Comparison of ENCODE assay signal across 1 cellular context in genomic region chr14:20855652-20856291, GRCh38.
TF ChIP-seq lines count a peak whose summit lies in the region.

No MANE protein-coding gene starts in this region.

TF ChIP-seq in HepG2, 621 proteins besides CTCF, POLR2A, EP300 and RAD21 (continued from another document and continues in another):
- no peak for TF ChIP-seq ZNF646 (CRISPR knock-in tag; IDR thresholded peaks at IDR 0.05)
- no peak for TF ChIP-seq ZBTB38 (CRISPR knock-in tag; IDR thresholded peaks at IDR 0.05)
- TF ChIP-seq ZBTB33 (CRISPR knock-in tag; IDR thresholded peaks at IDR 0.05), result no peak
- no peak for TF ChIP-seq IRX3 (CRISPR knock-in tag; IDR thresholded peaks at IDR 0.05; ENCODE audit: borderline replicate concordance, low read depth)
- TF ChIP-seq ARID4A (CRISPR knock-in tag; IDR thresholded peaks at IDR 0.05; ENCODE audit: borderline replicate concordance), result 0 out of 2 replicates have a peak, but pooled peaks have one; percentile 39
- TF ChIP-seq WIZ (CRISPR knock-in tag; IDR thresholded peaks at IDR 0.05), result no peak
- TF ChIP-seq ARHGAP35 (CRISPR knock-in tag; IDR thresholded peaks at IDR 0.05; ENCODE audit: borderline replicate concordance), result no peak
- no peak for TF ChIP-seq KAT2B (IDR thresholded peaks at IDR 0.05; ENCODE audit: borderline replicate concordance, low read depth, low read length)
- no peak for TF ChIP-seq REL (CRISPR knock-in tag; conservative IDR thresholded peaks at IDR 0.05)
- TF ChIP-seq ZNF589 (CRISPR knock-in tag; conservative IDR thresholded peaks at IDR 0.05), result no peak
- TF ChIP-seq CREB1 (IDR thresholded peaks at IDR 0.05), result no peak
- no peak for TF ChIP-seq CREB1 (CRISPR knock-in tag; IDR thresholded peaks at IDR 0.05)
- TF ChIP-seq ZNF530 (CRISPR knock-in tag; IDR thresholded peaks at IDR 0.05; ENCODE audit: low read depth), result no peak
- no peak for TF ChIP-seq MTA3 (CRISPR knock-in tag; IDR thresholded peaks at IDR 0.05)
- TF ChIP-seq ZNF446 (CRISPR knock-in tag; IDR thresholded peaks at IDR 0.05), result no peak
- TF ChIP-seq ZNF143 (CRISPR knock-in tag; IDR thresholded peaks at IDR 0.05), result no peak
- TF ChIP-seq KDM2A (CRISPR knock-in tag; IDR thresholded peaks at IDR 0.05; ENCODE audit: borderline replicate concordance, low read depth), result no peak
- no peak for TF ChIP-seq GLI4 (CRISPR knock-in tag; IDR thresholded peaks at IDR 0.05; ENCODE audit: borderline replicate concordance)
- no peak for TF ChIP-seq BATF2 (CRISPR knock-in tag; IDR thresholded peaks at IDR 0.05)
- no peak for TF ChIP-seq TBP (CRISPR knock-in tag; IDR thresholded peaks at IDR 0.05)
- TF ChIP-seq ZBTB26 (CRISPR knock-in tag; IDR thresholded peaks at IDR 0.05; ENCODE audit: borderline replicate concordance), result no peak
- TF ChIP-seq PRDM10 (CRISPR knock-in tag; IDR thresholded peaks at IDR 0.05; ENCODE audit: low read depth), result no peak
- TF ChIP-seq SSRP1 (CRISPR knock-in tag; IDR thresholded peaks at IDR 0.05), result 0 out of 2 replicates have a peak, but pooled peaks have one; percentile 28
- no peak for TF ChIP-seq ZNF720 (CRISPR knock-in tag; IDR thresholded peaks at IDR 0.05)
- no peak for TF ChIP-seq PAX8 (CRISPR knock-in tag; IDR thresholded peaks at IDR 0.05; ENCODE audit: borderline replicate concordance)
- TF ChIP-seq CBX1 (IDR thresholded peaks at IDR 0.05; ENCODE audit: low read depth), result no peak
- TF ChIP-seq NCOR1 (IDR thresholded peaks at IDR 0.05; ENCODE audit: borderline replicate concordance, low read length), result no peak
- no peak for TF ChIP-seq DBP (CRISPR knock-in tag; IDR thresholded peaks at IDR 0.05; ENCODE audit: not compliant biosample characterization)
- TF ChIP-seq KMT2B (CRISPR knock-in tag; IDR thresholded peaks at IDR 0.05), result no peak
- no peak for TF ChIP-seq ZNF576 (CRISPR knock-in tag; IDR thresholded peaks at IDR 0.05)
- no peak for TF ChIP-seq ZNF546 (CRISPR knock-in tag; conservative IDR thresholded peaks at IDR 0.05)
- peak; percentile 43; the same call in 1 of the 2 replicates for TF ChIP-seq ERF (CRISPR knock-in tag; IDR thresholded peaks at IDR 0.05)
- TF ChIP-seq XRCC5 (optimal IDR thresholded peaks at IDR 0.05; ENCODE audit: low read length), result peak; percentile 60
- no peak for TF ChIP-seq ZNF263 (CRISPR knock-in tag; IDR thresholded peaks at IDR 0.05)
- no peak for TF ChIP-seq YEATS4 (CRISPR knock-in tag; IDR thresholded peaks at IDR 0.05; ENCODE audit: borderline replicate concordance)
- TF ChIP-seq ZFP90 (CRISPR knock-in tag; IDR thresholded peaks at IDR 0.05; ENCODE audit: borderline replicate concordance), result no peak
- no peak for TF ChIP-seq MIXL1 (CRISPR knock-in tag; IDR thresholded peaks at IDR 0.05)
- no peak for TF ChIP-seq ZNF780A (CRISPR knock-in tag; IDR thresholded peaks at IDR 0.05)
- peak; percentile 39; the same call in 1 of the 2 replicates for TF ChIP-seq SAP130 (CRISPR knock-in tag; IDR thresholded peaks at IDR 0.05; ENCODE audit: low read depth)
- no peak for TF ChIP-seq KLF15 (CRISPR knock-in tag; IDR thresholded peaks at IDR 0.05; ENCODE audit: borderline replicate concordance)
- TF ChIP-seq SP4 (CRISPR knock-in tag; IDR thresholded peaks at IDR 0.05), result no peak
- TF ChIP-seq HMGXB4 (CRISPR knock-in tag; IDR thresholded peaks at IDR 0.05; ENCODE audit: borderline replicate concordance in 1 of 2, low read depth in 1 of 2), result peak; percentile 61 to 75; a peak in 2 of 4 replicates
- TF ChIP-seq REPIN1 (CRISPR knock-in tag; IDR thresholded peaks at IDR 0.05; ENCODE audit: borderline replicate concordance, low read depth), result 0 out of 2 replicates have a peak, but pooled peaks have one; percentile 37
